ENCODE assay signal across 8 cellular contexts in the genomic region with DNA sequence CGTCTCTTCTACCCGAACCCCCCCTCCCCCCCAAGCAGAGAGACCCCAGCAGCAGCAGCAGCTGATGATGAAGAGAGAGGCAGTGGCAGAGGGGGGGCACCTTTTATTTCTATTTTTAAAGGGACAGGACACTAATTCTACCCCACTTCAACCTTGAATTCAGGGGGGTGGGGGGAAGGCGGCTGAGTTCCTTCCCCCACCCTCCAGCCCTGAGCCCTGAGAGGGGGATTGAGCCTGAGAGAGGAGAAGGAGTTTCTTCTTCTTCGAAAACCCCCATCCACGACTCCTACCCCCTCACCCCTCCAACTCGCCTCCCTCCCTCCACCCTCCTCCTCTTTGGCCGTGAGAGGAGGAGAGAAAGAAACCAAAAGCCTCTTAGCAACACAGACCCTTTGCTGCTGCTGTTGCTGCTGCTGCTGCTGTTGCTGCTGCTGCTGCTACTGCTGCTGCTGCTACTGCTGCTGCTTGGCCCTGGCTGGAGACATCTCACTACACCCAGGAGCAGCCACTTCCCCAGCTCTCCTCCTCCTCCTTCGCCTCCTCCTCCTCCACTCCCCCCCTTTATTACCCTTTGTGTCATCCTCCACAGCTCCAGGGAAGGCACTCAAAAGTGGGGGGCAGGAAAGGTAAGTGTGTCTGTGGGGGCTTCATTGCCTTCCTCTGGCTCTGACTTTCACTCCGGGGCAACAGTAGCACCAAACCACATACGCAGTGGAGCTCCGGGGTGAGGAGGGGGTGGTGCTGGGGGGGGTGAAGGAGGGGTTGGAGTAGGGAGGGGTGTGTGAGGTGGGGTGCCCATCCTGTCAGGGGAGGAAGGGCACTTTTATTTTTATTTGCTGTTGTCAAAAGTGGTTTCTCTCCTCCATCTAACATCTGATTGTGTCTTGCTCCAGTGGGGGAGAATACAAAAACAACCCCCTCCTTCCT. TPM values are rescaled to one million over a fixed set of nuclear protein-coding genes. Genes with fewer than 3 reads are reported as not detected.
A peak's percentile ranks its signal among the peaks of the same experiment; 100 is the strongest.
DNase-seq lines count a peak whose midpoint lies in the region; ATAC-seq and TF ChIP-seq lines count a peak whose summit lies in the region.

A gene (plus strand): TSS at position 33 of the 927 bp plus-strand sequence.

- H3K27ac Mint-ChIP-seq in Calu3 (ENCODE audit: unreplicated experiment): peak within 1 kb of the TSS; percentile 90

- peak; percentile 56 for ATAC-seq in GM19395 (IDR thresholded peaks at IDR 0.05; ENCODE audit: unreplicated experiment)
- ATAC-seq in HG03520 (IDR thresholded peaks at IDR 0.05; ENCODE audit: unreplicated experiment): peak; percentile 35

- H3K27me3 Mint-ChIP-seq in Calu3 (ENCODE audit: unreplicated experiment): no peaks in the 10 kb centered on the region

- DNase-seq in Calu3 (peak; percentile 14), SK-N-DZ (ENCODE audit: low spot score) (peak; percentile 67), astrocyte of the hippocampus (ENCODE audit: low read depth, low spot score) (peak; percentile 71), OCI-M2 (lab: John Stamatoyannopoulos, UW; ENCODE audit: unreplicated experiment) (no peak)

- peaks cover 34% of the 10 kb centered on the region for H3K4me1 Mint-ChIP-seq in Calu3 (ENCODE audit: low read depth, unreplicated experiment)

- TF ChIP-seq CTCF in Calu3 (IDR thresholded peaks at IDR 0.05; ENCODE audit: unreplicated experiment): no peak

- H3K27ac ChIP-seq in skin epidermis: peak within 1 kb of the TSS; percentile 76 to 97 (median 95)

- no peaks in the 10 kb centered on the region for H3K9me3 Mint-ChIP-seq in Calu3 (ENCODE audit: low read depth, unreplicated experiment)

- intact Hi-C loops in Calu3 (cut with micrococcal nuclease; ENCODE audit: unreplicated experiment): no loop called here

- peak within 1 kb of the TSS; percentile 98 for H3K4me3 Mint-ChIP-seq in Calu3 (ENCODE audit: low read depth, unreplicated experiment)

- H3K4me3 ChIP-seq in iPS-11a (ENCODE audit: low read depth, low read length) (peak within 1 kb of the TSS; percentile 97), skin epidermis (peak within 1 kb of the TSS; percentile 58 to 89 (median 79))

- no TSS peak for BruUV-seq in Calu3 (replicated peaks; lab: Mats Ljungman, UMichigan)

- CTCF ChIA-PET in Calu3 (lab: Charles Lee): interaction anchor here (0.6 to 1.4 kb wide), 19 partner anchors 8 to 906 kb away, joined by 3 to 24 read pairs (median 3); no protein-coding TSS in a partner anchor

- H3K36me3 Mint-ChIP-seq in Calu3 (ENCODE audit: insufficient read depth, unreplicated experiment): peaks cover 37% of the 10 kb centered on the region

RNA-seq across cellular contexts. Expression of the gene that starts here (rescaled TPM):
- total RNA-seq in Calu3 (2022): 32.8 and 36.4 TPM in 2 replicates
- 2.8 and 4.8 TPM in 2 replicates for polyA plus RNA-seq in SK-N-DZ (2014; cell fraction: cytosol; rRNA removed)
- 7.9 and 9.7 TPM in 2 replicates for polyA plus RNA-seq in SK-N-DZ (2014; cell fraction: nucleus; rRNA removed)
